8 cellular contexts compared by ENCODE assay signal in the genomic region with DNA sequence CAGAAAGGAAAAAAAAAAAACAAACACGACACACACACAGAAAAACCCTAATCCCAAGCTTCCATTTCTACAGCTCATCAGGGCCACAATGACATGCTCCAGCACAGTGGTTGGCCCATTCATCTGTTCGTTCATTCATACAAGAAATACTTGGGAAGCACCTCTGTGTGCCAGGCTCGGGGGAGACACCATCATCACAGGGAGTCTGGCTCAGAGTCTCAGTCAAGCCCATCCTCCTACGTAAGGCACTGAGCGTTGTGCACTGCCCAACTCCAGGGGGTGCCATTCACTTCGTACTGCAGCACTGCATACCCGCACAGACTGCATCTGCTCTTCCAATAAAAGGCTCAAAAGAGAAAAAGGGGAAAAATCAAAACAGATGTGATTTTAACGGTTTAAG. TPM values are rescaled to one million over a fixed set of nuclear protein-coding genes. Genes with fewer than 3 reads are reported as not detected.
DNase-seq lines count a peak whose midpoint lies in the region; ATAC-seq and TF ChIP-seq lines count a peak whose summit lies in the region.

No MANE protein-coding gene starts in this region.

- peaks cover 24% of the 10 kb centered on the region for H3K4me1 ChIP-seq in mucosa of descending colon (ENCODE audit: low read depth)

- TF ChIP-seq CTCF in mucosa of descending colon (IDR thresholded peaks at IDR 0.05), result no peak

- peaks cover 24% of the 10 kb centered on the region for H3K27me3 Mint-ChIP-seq in activated CD4-positive, alpha-beta T cell treated with anti-CD3 and anti-CD28 coated beads for 36 hours

- peaks cover 70% of the 10 kb centered on the region for H3K4me1 Mint-ChIP-seq in activated CD4-positive, alpha-beta T cell treated with anti-CD3 and anti-CD28 coated beads for 36 hours

- peak; percentile 66 for DNase-seq in activated CD4-positive, alpha-beta T cell treated with anti-CD3 and anti-CD28 coated beads for 36 hours
- DNase-seq in activated CD4-positive, alpha-beta T cell treated with anti-CD3 and anti-CD28 coated beads, Interleukin-2, amount 50 U/mL, for 4 hours, result no peak
- DNase-seq in NCI-H526 treated with DMSO at 0.1 percent for 48 hours (lab: John Stamatoyannopoulos, UW), result peak; percentile 32
- peak; percentile 74 for DNase-seq in ecto neural progenitor cell (ENCODE audit: low spot score)
- DNase-seq in mucosa of descending colon, result peak in 1 of 3 donors; percentile 28
- DNase-seq in OCI-M2 (lab: John Stamatoyannopoulos, UW; ENCODE audit: unreplicated experiment), result no peak
- DNase-seq in NOMO-1 treated with DMSO at 0.1 percent for 48 hours (lab: John Stamatoyannopoulos, UW; ENCODE audit: unreplicated experiment), result no peak

- CTCF ChIA-PET in activated CD4-positive, alpha-beta T cell treated with anti-CD3 and anti-CD28 coated beads for 36 hours (lab: Charles Lee), result interaction anchor here (0.5 to 3.5 kb wide), 15 partner anchors 9 to 86 kb away, joined by 3 to 14 read pairs (median 4); a partner anchor contains a TSS

- intact Hi-C loops in activated CD4-positive, alpha-beta T cell treated with anti-CD3 and anti-CD28 coated beads for 36 hours (cut with DNase I, micrococcal nuclease), result loop anchor here (1.0 to 10.0 kb wide), 3 partner anchors 36 to 354 kb away; a partner anchor contains a TSS
- intact Hi-C loops in mucosa of descending colon (cut with DNase I, micrococcal nuclease), result no loop called here

- POLR2A ChIA-PET in activated CD4-positive, alpha-beta T cell treated with anti-CD3 and anti-CD28 coated beads for 36 hours (lab: Charles Lee), result no interaction called here

- no peak overlapping the region for H3K27ac Mint-ChIP-seq in activated CD4-positive, alpha-beta T cell treated with anti-CD3 and anti-CD28 coated beads for 36 hours

- ATAC-seq in activated CD4-positive, alpha-beta T cell treated with anti-CD3 and anti-CD28 coated beads for 36 hours, result peak; percentile 71
- ATAC-seq in mucosa of descending colon (peak; percentile 70), HG02970 (IDR thresholded peaks at IDR 0.05; ENCODE audit: low FRiP score, unreplicated experiment) (no peak)

- no peak overlapping the region for H3K4me3 ChIP-seq in mucosa of descending colon

- no peaks in the 10 kb centered on the region for H3K9me3 Mint-ChIP-seq in activated CD4-positive, alpha-beta T cell treated with anti-CD3 and anti-CD28 coated beads for 36 hours (ENCODE audit: low read depth)

- peaks cover 16% of the 10 kb centered on the region for H3K36me3 Mint-ChIP-seq in activated CD4-positive, alpha-beta T cell treated with anti-CD3 and anti-CD28 coated beads for 36 hours (ENCODE audit: low read depth)

- H3K4me3 Mint-ChIP-seq in activated CD4-positive, alpha-beta T cell treated with anti-CD3 and anti-CD28 coated beads for 36 hours, result no peak overlapping the region

- H3K36me3 ChIP-seq in mucosa of descending colon (ENCODE audit: low read depth), result no peaks in the 10 kb centered on the region

- H3K9me3 ChIP-seq in mucosa of descending colon, result no peaks in the 10 kb centered on the region

RNA-seq across cellular contexts. Expression of a gene that starts 15.3 kb away (rescaled TPM):
- total RNA-seq in activated CD4-positive, alpha-beta T cell treated with anti-CD3 and anti-CD28 coated beads for 36 hours, result 10 to 100 TPM in 1 of 2 experiments, 1 to 10 TPM in 1; 9.4 to 11.4 TPM
- 100 to 1,000 TPM in 1 of 3 donors, 10 to 100 TPM in 2; 50.7 to 108 (median 81.8) TPM for total RNA-seq in mucosa of descending colon

RNA-seq across cellular contexts. Expression of a gene that starts 45.4 kb away (rescaled TPM):
- 10 to 100 TPM; 17.1 to 20.9 TPM for total RNA-seq in activated CD4-positive, alpha-beta T cell treated with anti-CD3 and anti-CD28 coated beads for 36 hours
- 10 to 100 TPM; 37.8 to 76.5 (median 73.1) TPM for total RNA-seq in mucosa of descending colon

Comparison
In these comparisons a context has a peak if more than half of its experiments do, and no peak if none do; other contexts are left out.
1. DNase-seq: peak in activated CD4-positive, alpha-beta T cell treated with anti-CD3 and anti-CD28 coated beads for 36 hours (single experiment), NCI-H526 treated with DMSO at 0.1 percent for 48 hours (single experiment) and ecto neural progenitor cell (single experiment); none in activated CD4-positive, alpha-beta T cell treated with anti-CD3 and anti-CD28 coated beads, Interleukin-2, amount 50 U/mL, for 4 hours (0 of 2), OCI-M2 (single experiment) and NOMO-1 treated with DMSO at 0.1 percent for 48 hours (single experiment).
2. RNA of a gene that starts 15.3 kb away (total RNA-seq): 50.7 to 108 TPM in mucosa of descending colon; 9.4 to 11.4 TPM in activated CD4-positive, alpha-beta T cell treated with anti-CD3 and anti-CD28 coated beads for 36 hours; every median in the first group is over 4 times any median in the second.
3. intact Hi-C loops: an anchor here in activated CD4-positive, alpha-beta T cell treated with anti-CD3 and anti-CD28 coated beads for 36 hours (1.0 to 10.0 kb wide); none called in mucosa of descending colon.